8 cellular contexts compared by ENCODE assay signal in the genomic region with DNA sequence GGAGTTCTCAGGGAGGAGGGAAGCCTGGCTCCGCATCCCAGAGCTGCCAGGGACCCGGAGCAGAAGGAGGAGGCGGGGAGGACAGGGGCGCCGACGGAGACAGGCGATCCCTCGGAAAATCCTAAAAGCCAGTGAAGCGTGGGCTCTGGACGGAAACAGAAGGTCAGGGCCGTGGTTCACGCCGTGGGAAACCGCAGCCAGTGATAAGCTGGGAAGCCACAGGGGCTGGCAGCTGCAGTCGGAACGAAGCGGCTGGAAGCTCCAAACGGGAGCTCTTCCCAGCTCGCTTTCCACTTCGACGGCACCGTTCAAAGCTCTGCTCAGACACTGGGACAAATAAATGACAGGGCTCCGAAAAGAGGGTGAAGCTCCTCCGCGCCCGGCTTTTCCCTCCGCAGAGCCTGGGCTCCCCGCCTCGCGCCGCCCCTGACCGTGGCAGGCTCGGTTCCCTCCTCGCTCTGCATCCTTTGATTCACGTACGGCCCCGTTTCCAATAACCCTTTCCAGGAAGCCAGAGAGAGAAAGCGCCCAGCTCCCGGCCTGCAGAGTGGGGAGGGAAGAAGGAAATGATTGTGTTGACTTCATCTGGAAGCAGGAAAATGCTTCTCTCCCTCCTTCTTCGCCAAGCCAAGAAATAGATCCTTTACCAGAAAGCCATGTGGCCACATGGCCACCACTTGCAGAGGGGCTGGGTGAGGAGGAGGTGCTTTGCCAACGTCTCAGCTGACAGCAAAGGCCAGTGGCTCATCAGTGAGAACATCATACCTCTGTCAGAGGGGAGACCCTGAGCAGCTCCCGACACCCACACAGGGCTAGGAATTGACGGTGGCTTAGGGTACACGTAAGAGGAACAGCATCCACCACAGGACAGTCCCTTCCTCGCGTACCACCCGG. TPM values are rescaled to one million over a fixed set of nuclear protein-coding genes. Genes with fewer than 3 reads are reported as not detected.
A peak's percentile ranks its signal among the peaks of the same experiment; 100 is the strongest.
DNase-seq lines count a peak whose midpoint lies in the region; ATAC-seq lines count a peak whose summit lies in the region.

No MANE protein-coding gene starts in this region.

- intact Hi-C loops in activated T-helper 1 cell treated with anti-CD3 and anti-CD28 coated beads, Interleukin-12 subunit alpha, Interleukin-12 subunit beta, Interleukin-2, Interleukin-4 antibody, amounts not matched to agents 30 ng/mL and 10 ng/mL and 1 ng/mL, durations not matched to agents 14 hours and 24 hours and 36 hours (cut with micrococcal nuclease) = loop anchor here (2.0 to 5.0 kb wide), 3 partner anchors 139 to 420 kb away; partner anchors contain the start of genes DCLRE1A and NHLRC2
- intact Hi-C loops in right cardiac atrium (cut with DNase I) = loop anchor here (5.0 to 10.0 kb wide), 7 partner anchors 54 to 399 kb away; no protein-coding TSS in a partner anchor

- H3K27ac Mint-ChIP-seq in activated naive CD4-positive, alpha-beta T cell treated with anti-CD3 and anti-CD28 coated beads, Interleukin-2, amount 50 U/mL, for 24 hours = no peak overlapping the region
- no peak overlapping the region for H3K27ac Mint-ChIP-seq in activated T-helper 1 cell treated with anti-CD3 and anti-CD28 coated beads, Interleukin-12 subunit alpha, Interleukin-12 subunit beta, Interleukin-2, Interleukin-4 antibody, amounts not matched to agents 30 ng/mL and 10 ng/mL and 1 ng/mL, durations not matched to agents 14 hours and 24 hours and 36 hours

- H3K27me3 Mint-ChIP-seq in activated naive CD4-positive, alpha-beta T cell treated with anti-CD3 and anti-CD28 coated beads, Interleukin-2, amount 50 U/mL, for 24 hours = peaks cover 20% of the 10 kb centered on the region
- H3K27me3 Mint-ChIP-seq in activated T-helper 1 cell treated with anti-CD3 and anti-CD28 coated beads, Interleukin-12 subunit alpha, Interleukin-12 subunit beta, Interleukin-2, Interleukin-4 antibody, amounts not matched to agents 30 ng/mL and 10 ng/mL and 1 ng/mL, durations not matched to agents 14 hours and 24 hours and 36 hours (ENCODE audit: insufficient read depth) = peaks cover 49% of the 10 kb centered on the region

- H3K27ac ChIP-seq in right cardiac atrium (ENCODE audit: low read length) = peak overlapping the region; percentile 37

- 8% methylated on average over 47 of the region's 47 CpGs for WGBS in right cardiac atrium

- no peaks in the 10 kb centered on the region for H3K27me3 ChIP-seq in right cardiac atrium (ENCODE audit: control insufficient read depth, insufficient read depth)

- no peaks in the 10 kb centered on the region for H3K9me3 Mint-ChIP-seq in activated naive CD4-positive, alpha-beta T cell treated with anti-CD3 and anti-CD28 coated beads, Interleukin-2, amount 50 U/mL, for 24 hours
- H3K9me3 Mint-ChIP-seq in activated T-helper 1 cell treated with anti-CD3 and anti-CD28 coated beads, Interleukin-12 subunit alpha, Interleukin-12 subunit beta, Interleukin-2, Interleukin-4 antibody, amounts not matched to agents 30 ng/mL and 10 ng/mL and 1 ng/mL, durations not matched to agents 14 hours and 24 hours and 36 hours = no peaks in the 10 kb centered on the region

- H3K4me1 Mint-ChIP-seq in activated naive CD4-positive, alpha-beta T cell treated with anti-CD3 and anti-CD28 coated beads, Interleukin-2, amount 50 U/mL, for 24 hours = peaks cover 32% of the 10 kb centered on the region
- H3K4me1 Mint-ChIP-seq in activated T-helper 1 cell treated with anti-CD3 and anti-CD28 coated beads, Interleukin-12 subunit alpha, Interleukin-12 subunit beta, Interleukin-2, Interleukin-4 antibody, amounts not matched to agents 30 ng/mL and 10 ng/mL and 1 ng/mL, durations not matched to agents 14 hours and 24 hours and 36 hours (ENCODE audit: low read depth) = peaks cover 30% of the 10 kb centered on the region

- peak overlapping the region; percentile 19 for H3K4me3 Mint-ChIP-seq in activated naive CD4-positive, alpha-beta T cell treated with anti-CD3 and anti-CD28 coated beads, Interleukin-2, amount 50 U/mL, for 24 hours
- peak overlapping the region; percentile 67 for H3K4me3 Mint-ChIP-seq in activated T-helper 1 cell treated with anti-CD3 and anti-CD28 coated beads, Interleukin-12 subunit alpha, Interleukin-12 subunit beta, Interleukin-2, Interleukin-4 antibody, amounts not matched to agents 30 ng/mL and 10 ng/mL and 1 ng/mL, durations not matched to agents 14 hours and 24 hours and 36 hours

- peaks cover 10% of the 10 kb centered on the region for H3K4me1 ChIP-seq in right cardiac atrium (ENCODE audit: control insufficient read depth, insufficient read depth, low read length)

- peak overlapping the region; percentile 79 for H3K4me3 ChIP-seq in right cardiac atrium (ENCODE audit: low read length)

- H3K9me3 ChIP-seq in right cardiac atrium (ENCODE audit: control insufficient read depth, low read length) = no peaks in the 10 kb centered on the region

- no peaks in the 10 kb centered on the region for H3K36me3 Mint-ChIP-seq in activated naive CD4-positive, alpha-beta T cell treated with anti-CD3 and anti-CD28 coated beads, Interleukin-2, amount 50 U/mL, for 24 hours
- no peaks in the 10 kb centered on the region for H3K36me3 Mint-ChIP-seq in activated T-helper 1 cell treated with anti-CD3 and anti-CD28 coated beads, Interleukin-12 subunit alpha, Interleukin-12 subunit beta, Interleukin-2, Interleukin-4 antibody, amounts not matched to agents 30 ng/mL and 10 ng/mL and 1 ng/mL, durations not matched to agents 14 hours and 24 hours and 36 hours (ENCODE audit: low read depth)

- ATAC-seq in right cardiac atrium = peak; percentile 59 to 65

- DNase-seq in activated naive CD4-positive, alpha-beta T cell (lab: John Stamatoyannopoulos, UW) = no peak
- DNase-seq in activated T-helper 1 cell treated with anti-CD3 and anti-CD28 coated beads, Interleukin-12 subunit alpha, Interleukin-12 subunit beta, Interleukin-2, Interleukin-4 antibody, amounts not matched to agents 30 ng/mL and 10 ng/mL and 1 ng/mL, durations not matched to agents 14 hours and 24 hours and 36 hours (ENCODE audit: low spot score) = no peak
- DNase-seq in right cardiac atrium = peak; percentile 62 to 80 (median 78)
- DNase-seq in retina = peak; percentile 84
- no peak for DNase-seq in superior temporal gyrus (ENCODE audit: extremely low spot score)
- DNase-seq in NCI-H345 (lab: John Stamatoyannopoulos, UW) = no peak
- no peak for DNase-seq in NCI-H446 treated with DMSO at 0.1 percent for 48 hours (lab: John Stamatoyannopoulos, UW)

RNA-seq across cellular contexts. Expression of gene ADRB1, which starts 57.4 kb away (rescaled TPM):
- not detected in 2 replicates for total RNA-seq in activated T-helper 1 cell treated with anti-CD3 and anti-CD28 coated beads, Interleukin-12 subunit alpha, Interleukin-12 subunit beta, Interleukin-2, Interleukin-4 antibody, amounts not matched to agents 30 ng/mL and 10 ng/mL and 1 ng/mL, durations not matched to agents 14 hours and 24 hours and 36 hours
- total RNA-seq in right cardiac atrium = 10 to 100 TPM; 39.5 to 60.8 (median 47.1) TPM
- polyA plus RNA-seq in right cardiac atrium = 33.4 TPM

Comparison
In these comparisons a context has a peak if more than half of its experiments do, and no peak if none do; other contexts are left out.
1. DNase-seq: peak in right cardiac atrium (3 of 3) and retina (single experiment); none in activated naive CD4-positive, alpha-beta T cell (0 of 4), activated T-helper 1 cell treated with anti-CD3 and anti-CD28 coated beads, Interleukin-12 subunit alpha, Interleukin-12 subunit beta, Interleukin-2, Interleukin-4 antibody, amounts not matched to agents 30 ng/mL and 10 ng/mL and 1 ng/mL, durations not matched to agents 14 hours and 24 hours and 36 hours (single experiment), superior temporal gyrus (single experiment), NCI-H345 (single experiment) and NCI-H446 treated with DMSO at 0.1 percent for 48 hours (single experiment).
2. RNA of gene ADRB1, which starts 57.4 kb away (total RNA-seq): 39.5 to 60.8 TPM in right cardiac atrium; not detected in activated T-helper 1 cell treated with anti-CD3 and anti-CD28 coated beads, Interleukin-12 subunit alpha, Interleukin-12 subunit beta, Interleukin-2, Interleukin-4 antibody, amounts not matched to agents 30 ng/mL and 10 ng/mL and 1 ng/mL, durations not matched to agents 14 hours and 24 hours and 36 hours; every median in the first group is over 10 times any median in the second.